Comparison of ENCODE assay signal across 8 cellular contexts in genomic region chr13:39655041-39655568, GRCh38. TPM values are rescaled to one million over a fixed set of nuclear protein-coding genes. Genes with fewer than 3 reads are reported as not detected.
A peak's percentile ranks its signal among the peaks of the same experiment; 100 is the strongest.
DNase-seq lines count a peak whose midpoint lies in the region; ATAC-seq and TF ChIP-seq lines count a peak whose summit lies in the region.

No MANE protein-coding gene starts in this region.

- H3K36me3 ChIP-seq in DOHH2 (ENCODE audit: control insufficient read depth, low read length) (peaks cover 4% of the 10 kb centered on the region; the same call in 1 of the 2 replicates), hepatocyte (replicated peaks; ENCODE audit: insufficient read depth, low read depth) (no peaks in the 10 kb centered on the region)

- H3K9me3 Mint-ChIP-seq in HFFc6, result no peaks in the 10 kb centered on the region
- no peaks in the 10 kb centered on the region for H3K9me3 Mint-ChIP-seq in stimulated activated memory B cell treated with anti-CD40 and anti-IgM and Interleukin-4, amounts not matched to agents 10 μg/mL and 1 μg/mL and 100 μg/mL, for 72 hours

- WGBS in hepatocyte (ENCODE audit: low lambda C conversion rate, missing lambda C conversion rate), result 4% methylated on average over 2 of the region's 2 CpGs

- H3K27ac Mint-ChIP-seq in HFFc6 (peak overlapping the region; percentile 69), T-helper 17 cell (peak overlapping the region; percentile 79)
- H3K27ac Mint-ChIP-seq in stimulated activated memory B cell treated with anti-CD40 and anti-IgM and Interleukin-4, amounts not matched to agents 10 μg/mL and 1 μg/mL and 100 μg/mL, for 72 hours, result peak overlapping the region; percentile 90

- TF ChIP-seq CTCF in DOHH2 (IDR thresholded peaks at IDR 0.05; ENCODE audit: low read depth, low read length, poor library complexity, severe bottlenecking) (no peak), HFFc6 (IDR thresholded peaks at IDR 0.05) (no peak), hepatocyte (IDR thresholded peaks at IDR 0.05; ENCODE audit: poor library complexity) (no peak)

- H3K79me2 ChIP-seq in DOHH2 (ENCODE audit: control insufficient read depth, low read length), result peaks cover 14% of the 10 kb centered on the region
- H3K79me2 ChIP-seq in hepatocyte, result peaks cover 36% of the 10 kb centered on the region

- H3K4me3 ChIP-seq in DOHH2 (ENCODE audit: low read length), result peak overlapping the region; percentile 96
- H3K4me3 ChIP-seq in hepatocyte, result peak overlapping the region; percentile 76

- H3K4me2 ChIP-seq in DOHH2 (ENCODE audit: low read length) (peak overlapping the region; percentile 99), hepatocyte (peak overlapping the region; percentile 91)

- DNase-seq in HFFc6 (no peak), T-helper 17 cell (no peak), hepatocyte (ENCODE audit: low spot score) (no peak), NCI-H1436 treated with DMSO at 0.1 percent for 48 hours (lab: John Stamatoyannopoulos, UW) (no peak)
- no peak for DNase-seq in stimulated activated CD4-positive, alpha-beta T cell treated with anti-CD3 and anti-CD28 coated beads, Interleukin-2, amount 100 ng/mL, for 48 hours
- DNase-seq in stimulated activated CD4-positive, alpha-beta T cell treated with anti-CD3 and anti-CD28 coated beads, Interleukin-4, amount 100 ng/mL, for 4 hours, result no peak

- H2AFZ ChIP-seq in hepatocyte, result peak overlapping the region; percentile 96

- peak overlapping the region; percentile 94 for H3K4me3 Mint-ChIP-seq in HFFc6
- peak overlapping the region; percentile 98 for H3K4me3 Mint-ChIP-seq in T-helper 17 cell
- H3K4me3 Mint-ChIP-seq in stimulated activated memory B cell treated with anti-CD40 and anti-IgM and Interleukin-4, amounts not matched to agents 10 μg/mL and 1 μg/mL and 100 μg/mL, for 72 hours, result peak overlapping the region; percentile 94

- no peaks in the 10 kb centered on the region for H3F3A ChIP-seq in DOHH2 (ENCODE audit: control insufficient read depth, insufficient read depth)

- H3K9me2 ChIP-seq in DOHH2 (replicated peaks; ENCODE audit: control insufficient read depth, low read length) (no peaks in the 10 kb centered on the region), hepatocyte (replicated peaks; ENCODE audit: insufficient read depth) (no peaks in the 10 kb centered on the region)

- H3K27me3 Mint-ChIP-seq in HFFc6 (ENCODE audit: insufficient read depth), result peaks cover 2% of the 10 kb centered on the region; the same call in 1 of the 2 replicates
- no peaks in the 10 kb centered on the region for H3K27me3 Mint-ChIP-seq in T-helper 17 cell
- no peaks in the 10 kb centered on the region for H3K27me3 Mint-ChIP-seq in stimulated activated memory B cell treated with anti-CD40 and anti-IgM and Interleukin-4, amounts not matched to agents 10 μg/mL and 1 μg/mL and 100 μg/mL, for 72 hours

- H3K4me1 ChIP-seq in DOHH2 (ENCODE audit: control insufficient read depth, low read length) (peaks cover 17% of the 10 kb centered on the region), hepatocyte (ENCODE audit: insufficient read depth) (no peaks in the 10 kb centered on the region)

- H3K4me1 Mint-ChIP-seq in HFFc6 (ENCODE audit: low read depth) (peaks cover 22% of the 10 kb centered on the region), T-helper 17 cell (peaks cover 22% of the 10 kb centered on the region)
- H3K4me1 Mint-ChIP-seq in stimulated activated memory B cell treated with anti-CD40 and anti-IgM and Interleukin-4, amounts not matched to agents 10 μg/mL and 1 μg/mL and 100 μg/mL, for 72 hours, result peaks cover 33% of the 10 kb centered on the region

- ATAC-seq in T-helper 17 cell, result no peak
- ATAC-seq in stimulated activated memory B cell treated with anti-CD40 and anti-IgM and Interleukin-4, amounts not matched to agents 10 μg/mL and 1 μg/mL and 100 μg/mL, for 72 hours, result peak; percentile 1

- H3K9me3 ChIP-seq in DOHH2 (ENCODE audit: control insufficient read depth, insufficient read depth, low read length), result no peaks in the 10 kb centered on the region
- no peaks in the 10 kb centered on the region for H3K9me3 ChIP-seq in T-helper 17 cell (ENCODE audit: control insufficient read depth, low read length, poor library complexity, severe bottlenecking)
- H3K9me3 ChIP-seq in hepatocyte (ENCODE audit: low read depth), result no peaks in the 10 kb centered on the region

- H3K27me3 ChIP-seq in DOHH2 (ENCODE audit: control insufficient read depth, low read length) (no peaks in the 10 kb centered on the region), hepatocyte (no peaks in the 10 kb centered on the region)

- no peaks in the 10 kb centered on the region for H4K20me1 ChIP-seq in DOHH2 (ENCODE audit: control insufficient read depth, insufficient read depth, low read depth, low read length)
- H4K20me1 ChIP-seq in hepatocyte (ENCODE audit: insufficient read depth, poor library complexity, severe bottlenecking), result no peaks in the 10 kb centered on the region

- H3K27ac ChIP-seq in DOHH2 (ENCODE audit: low read depth, low read length) (no peak overlapping the region), hepatocyte (no peak overlapping the region)

- H3K36me3 Mint-ChIP-seq in HFFc6 (ENCODE audit: low read depth) (no peaks in the 10 kb centered on the region), T-helper 17 cell (ENCODE audit: low read depth) (peaks cover 6% of the 10 kb centered on the region)
- no peaks in the 10 kb centered on the region for H3K36me3 Mint-ChIP-seq in stimulated activated memory B cell treated with anti-CD40 and anti-IgM and Interleukin-4, amounts not matched to agents 10 μg/mL and 1 μg/mL and 100 μg/mL, for 72 hours

RNA-seq across cellular contexts. Expression of gene COG6, which starts 0.4 kb away (rescaled TPM):
- 10 to 100 TPM; 43.1 to 56.0 (median 47.2) TPM for total RNA-seq in HFFc6 (2021; fragmentation: NEBNext Ultra II Directional; extraction: Animal tissue kit (Norgen Biotek cat#: 25700))
- total RNA-seq in T-helper 17 cell (10 to 100 TPM; 20.2 to 25.7 TPM), hepatocyte (37.0 and 37.3 TPM in 2 replicates)
- 18.3 and 25.3 TPM in 2 replicates for polyA plus RNA-seq in hepatocyte

RNA-seq across cellular contexts. Expression of gene LHFPL6, which starts 52.1 kb away (rescaled TPM):
- 10 to 100 TPM; 57.5 to 75.3 (median 61.4) TPM for total RNA-seq in HFFc6 (2021; fragmentation: NEBNext Ultra II Directional; extraction: Animal tissue kit (Norgen Biotek cat#: 25700))
- total RNA-seq in T-helper 17 cell (under 1 TPM in 1 of 2 donors, not detected in 1; 0.50 TPM), hepatocyte (7.2 and 12.1 TPM in 2 replicates)
- polyA plus RNA-seq in hepatocyte, result 14.1 and 17.2 TPM in 2 replicates
